In genomic region chr1:92211166-92211565, GRCh38 we compare ENCODE assay signal across 1 cellular context.
TF ChIP-seq lines count a peak whose summit lies in the region.

No MANE protein-coding gene starts in this region.

TF ChIP-seq in GM23338, 12 proteins besides CTCF, POLR2A, EP300 and RAD21 (continued from another document):
- no peak for TF ChIP-seq ZNF462 (CRISPR knock-in tag; IDR thresholded peaks at IDR 0.05)
